Comparison of ENCODE assay signal across 13 cellular contexts in genomic region chr2:199431748-199432213, GRCh38. TPM values are rescaled to one million over a fixed set of nuclear protein-coding genes. Genes with fewer than 3 reads are reported as not detected.
A peak's percentile ranks its signal among the peaks of the same experiment; 100 is the strongest.
DNase-seq lines count a peak whose midpoint lies in the region; ATAC-seq and TF ChIP-seq lines count a peak whose summit lies in the region.
"Had no signal": no experiment of that assay in that cellular context is flagged by ENCODE, and none has a peak within 500 bp of the region (broad histone marks: within the 10 kb centered on the region; RNA-seq: fewer than 3 reads in every experiment).

No MANE protein-coding gene starts in this region.

- no TSS peak for BruUV-seq in Panc1 (replicated peaks; lab: Mats Ljungman, UMichigan)

- no peaks in the 10 kb centered on the region for H4K20me1 ChIP-seq in fibroblast of lung (ENCODE audit: control insufficient read depth, extremely low read depth, insufficient read depth, low read length)

- no peaks in the 10 kb centered on the region for H3K9me3 Mint-ChIP-seq in osteocyte (ENCODE audit: unreplicated experiment)
- H3K9me3 Mint-ChIP-seq: activated T-helper 17 cell treated with anti-CD3 and anti-CD28 coated beads, Interleukin-2, amount 50 U/mL, for 72 hours had no signal

- peaks cover 71% of the 10 kb centered on the region for H3K4me1 ChIP-seq in Panc1 (ENCODE audit: control insufficient read depth, insufficient read depth, low read length)
- H3K4me1 ChIP-seq in fibroblast of lung (ENCODE audit: control insufficient read depth, extremely low read depth, insufficient read depth, low read length): no peaks in the 10 kb centered on the region
- no peaks in the 10 kb centered on the region for H3K4me1 ChIP-seq in upper lobe of right lung

- no peaks in the 10 kb centered on the region for H3K79me2 ChIP-seq in fibroblast of lung (ENCODE audit: control insufficient read depth, insufficient read depth, low read length)

- POLR2A ChIA-PET in Panc1 (lab: Charles Lee): interaction anchor here (0.6 kb wide), 1 partner anchor 11 kb away, joined by 3 read pairs; no protein-coding TSS in a partner anchor

- TF ChIP-seq CTCF in Panc1 (IDR thresholded peaks at IDR 0.05): no peak
- TF ChIP-seq CTCF in fibroblast of lung (conservative IDR thresholded peaks at IDR 0.05 in 1 of 2, IDR thresholded peaks at IDR 0.05 in 1 of 2; ENCODE audit: low read depth in 1 of 2, low read length in 2 of 2): no peak
- no peak for TF ChIP-seq CTCF in osteocyte (IDR thresholded peaks at IDR 0.05)
- no peak for TF ChIP-seq CTCF in upper lobe of right lung (IDR thresholded peaks at IDR 0.05)

- H3K27ac ChIP-seq in Panc1 (ENCODE audit: low read length): peak overlapping the region; percentile 97
- no peak overlapping the region for H3K27ac ChIP-seq in fibroblast of lung (ENCODE audit: insufficient read depth, low read length)
- no peak overlapping the region for H3K27ac ChIP-seq in upper lobe of right lung

- H3K36me3 Mint-ChIP-seq in osteocyte (ENCODE audit: unreplicated experiment): peaks cover 2% of the 10 kb centered on the region

- DNase-seq in NCI-H2227 (lab: John Stamatoyannopoulos, UW; ENCODE audit: unreplicated experiment) (peak; percentile 22), NCI-H2227 treated with DMSO at 0.1 percent for 48 hours (lab: John Stamatoyannopoulos, UW) (no peak), Panc1 (ENCODE audit: low read depth, low spot score) (peak; percentile 69), fibroblast of lung (ENCODE audit: low read depth in 2 of 2) (peak; percentile 17 to 85), osteocyte (ENCODE audit: extremely low spot score, unreplicated experiment) (no peak), upper lobe of right lung (no peak)
- DNase-seq: activated CD4-positive, alpha-beta T cell treated with anti-CD3 and anti-CD28 coated beads, Interleukin-2, amount 50 U/mL, for 1 hour; NCI-H187 treated with DMSO at 0.1 percent for 48 hours; stimulated activated CD4-positive, alpha-beta T cell treated with anti-CD3 and anti-CD28 coated beads, Interleukin-1b, Interleukin-23, amount 100 ng/mL, for 48 hours had no signal

- CTCF ChIA-PET in Panc1 (lab: Charles Lee): no interaction called here

- H3K4me3 ChIP-seq in Panc1 (ENCODE audit: low read depth in 2 of 2, low read length in 2 of 2) (peak overlapping the region in 1 of 2 experiments; percentile 37; a peak in 2 of 4 replicates), fibroblast of lung (replicated peaks in 1 of 4; ENCODE audit: control extremely low read depth in 1 of 4, insufficient read depth in 1 of 4, low read depth in 3 of 4, low read length in 4 of 4) (no peak overlapping the region), upper lobe of right lung (no peak overlapping the region)

- H3K27me3 ChIP-seq in Panc1 (ENCODE audit: control insufficient read depth, insufficient read depth, low read length) (no peaks in the 10 kb centered on the region), fibroblast of lung (ENCODE audit: control insufficient read depth, insufficient read depth, low read length) (no peaks in the 10 kb centered on the region), upper lobe of right lung (no peaks in the 10 kb centered on the region)

- no peak overlapping the region for H3K9ac ChIP-seq in fibroblast of lung (ENCODE audit: insufficient read depth, low read length)

- H3K27me3 Mint-ChIP-seq in osteocyte (ENCODE audit: unreplicated experiment): no peaks in the 10 kb centered on the region

- intact Hi-C loops in Panc1 (cut with micrococcal nuclease; ENCODE audit: unreplicated experiment) (no loop called here), upper lobe of right lung (cut with DNase I) (no loop called here)

- ATAC-seq in Panc1: peak; percentile 92
- ATAC-seq in upper lobe of right lung: no peak
- ATAC-seq in HG02571 (IDR thresholded peaks at IDR 0.05; ENCODE audit: unreplicated experiment): no peak
- no peak for ATAC-seq in HG02852 (IDR thresholded peaks at IDR 0.05; ENCODE audit: unreplicated experiment)
- ATAC-seq: activated T-helper 17 cell treated with anti-CD3 and anti-CD28 coated beads, Interleukin-2, amount 50 U/mL, for 72 hours; HepG2 had no signal

- H3K27ac Mint-ChIP-seq in osteocyte (ENCODE audit: unreplicated experiment): peak overlapping the region; percentile 73
- H3K27ac Mint-ChIP-seq: activated T-helper 17 cell treated with anti-CD3 and anti-CD28 coated beads, Interleukin-2, amount 50 U/mL, for 72 hours had no signal

- no peaks in the 10 kb centered on the region for H3K9me3 ChIP-seq in Panc1 (ENCODE audit: control insufficient read depth, insufficient read depth, low read depth, low read length)
- no peaks in the 10 kb centered on the region for H3K9me3 ChIP-seq in fibroblast of lung (ENCODE audit: control insufficient read depth, insufficient read depth, low read depth, low read length)
- no peaks in the 10 kb centered on the region for H3K9me3 ChIP-seq in upper lobe of right lung

- in situ Hi-C loops in Panc1 (cut with HindIII; ENCODE audit: low pct_unique_long_range_greater_than_20kb, low sequenced_read_pairs): no loop called here

- H3K36me3 ChIP-seq in Panc1 (ENCODE audit: control insufficient read depth, insufficient read depth, low read length) (peaks cover 20% of the 10 kb centered on the region), fibroblast of lung (ENCODE audit: control insufficient read depth, insufficient read depth, low read length) (peaks cover 2% of the 10 kb centered on the region), upper lobe of right lung (no peaks in the 10 kb centered on the region)

- H3K4me2 ChIP-seq in fibroblast of lung (ENCODE audit: extremely low read depth, insufficient read depth, low read length): no peak overlapping the region

- H3K4me1 Mint-ChIP-seq in osteocyte (ENCODE audit: unreplicated experiment): peaks cover 22% of the 10 kb centered on the region
- H3K4me1 Mint-ChIP-seq: activated T-helper 17 cell treated with anti-CD3 and anti-CD28 coated beads, Interleukin-2, amount 50 U/mL, for 72 hours had no signal

- no peak overlapping the region for H2AFZ ChIP-seq in fibroblast of lung (ENCODE audit: low read length)

- peak overlapping the region; percentile 66 for H3K4me3 Mint-ChIP-seq in osteocyte (ENCODE audit: unreplicated experiment)
- H3K4me3 Mint-ChIP-seq: activated T-helper 17 cell treated with anti-CD3 and anti-CD28 coated beads, Interleukin-2, amount 50 U/mL, for 72 hours had no signal

RNA-seq across cellular contexts. Expression of gene SATB2, which starts 26.0 kb away (rescaled TPM):
- total RNA-seq in Panc1 (2021; ENCODE audit: unreplicated experiment) (43.2 TPM), fibroblast of lung (13.9 and 28.1 TPM in 2 replicates), osteocyte (11.6 and 12.8 TPM in 2 replicates), upper lobe of right lung (3.9 TPM)
- polyA plus RNA-seq in Panc1 (2012; ENCODE audit: insufficient read length): 17.9 TPM
- 3.8 and 7.2 TPM in 2 replicates for polyA plus RNA-seq in fibroblast of lung
- 3.8 and 4.7 TPM in 2 replicates for polyA plus RNA-seq in fibroblast of lung (2012)
- polyA minus RNA-seq in fibroblast of lung (ENCODE audit: low replicate concordance): 32.8 and 45.0 TPM in 2 replicates

Comparison
In these comparisons a context has a peak if more than half of its experiments do, and no peak if none do; other contexts are left out.
1. DNase-seq: peak in NCI-H2227 (single experiment), Panc1 (single experiment) and fibroblast of lung (2 of 2); none in NCI-H2227 treated with DMSO at 0.1 percent for 48 hours (single experiment), osteocyte (single experiment) and upper lobe of right lung (single experiment).